1 cellular context compared by ENCODE assay signal in the genomic region with DNA sequence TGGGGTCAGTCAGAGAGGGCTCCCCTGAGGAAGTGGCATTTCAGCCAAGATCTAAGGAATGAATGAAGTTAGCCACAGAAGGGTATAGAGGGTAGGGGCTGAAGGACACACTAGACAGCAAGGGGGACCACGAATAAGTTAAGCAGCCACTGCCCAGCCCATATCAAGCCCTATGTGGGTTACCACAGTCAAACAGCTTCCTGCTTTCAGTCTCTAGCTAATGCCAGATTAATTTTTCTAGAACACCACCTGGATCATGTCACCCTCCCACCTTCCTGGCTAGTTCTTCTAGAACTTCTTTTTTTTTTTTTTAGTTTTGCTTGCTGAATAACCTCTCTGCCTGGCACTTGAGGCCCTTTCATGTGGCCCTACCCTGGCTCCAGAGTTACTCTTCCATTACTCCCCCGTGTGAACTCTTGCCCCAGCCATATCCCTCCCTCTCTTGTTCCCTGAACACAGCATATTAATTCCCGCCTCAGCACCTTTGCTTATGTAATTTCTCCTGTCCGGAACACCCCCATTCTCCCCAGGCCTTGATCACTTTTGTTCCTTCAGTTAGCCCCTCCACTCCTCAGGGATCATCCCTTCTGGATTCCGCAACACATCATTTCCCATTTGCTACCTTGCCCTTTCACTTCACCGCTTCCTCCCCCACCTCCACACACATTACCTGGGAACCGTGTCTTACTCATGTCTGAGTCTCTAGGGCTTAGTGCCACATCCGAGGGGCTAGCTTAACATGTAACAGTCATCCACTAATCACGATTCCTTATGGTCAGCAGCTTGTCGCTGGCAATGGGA.
TF ChIP-seq lines count a peak whose summit lies in the region.

No MANE protein-coding gene starts in this region.

TF ChIP-seq in A549, 52 proteins besides CTCF, POLR2A, EP300 and RAD21 (continued from another document):
- TF ChIP-seq TFCP2L1 (CRISPR knock-in tag; IDR thresholded peaks at IDR 0.05) (no peak), HOXA7 (CRISPR knock-in tag; IDR thresholded peaks at IDR 0.05) (no peak)
